19 cellular contexts compared by ENCODE assay signal in the genomic region with DNA sequence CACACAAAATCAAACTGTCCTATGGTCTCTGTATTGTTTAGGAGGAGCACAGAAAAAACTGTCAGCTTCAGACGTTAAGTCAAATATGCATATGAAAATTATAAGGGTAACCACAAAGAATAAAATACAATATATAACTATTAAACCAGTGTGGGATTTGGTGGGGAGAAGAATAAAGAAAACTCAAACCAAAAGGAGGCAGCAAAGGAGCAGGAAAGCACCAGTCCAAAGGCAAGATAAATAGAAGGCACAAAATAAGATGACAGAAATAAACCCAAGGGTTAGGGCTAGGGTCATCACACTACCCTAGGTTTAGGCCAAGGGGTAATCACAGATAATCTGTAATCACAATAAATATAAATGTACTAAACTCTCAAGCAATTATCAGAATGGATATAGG. TPM values are rescaled to one million over a fixed set of nuclear protein-coding genes. Genes with fewer than 3 reads are reported as not detected.
DNase-seq lines count a peak whose midpoint lies in the region; ATAC-seq, FAIRE-seq and TF ChIP-seq lines count a peak whose summit lies in the region.
"Had no signal": no experiment of that assay in that cellular context is flagged by ENCODE, and none has a peak within 500 bp of the region (broad histone marks: within the 10 kb centered on the region; RNA-seq: fewer than 3 reads in every experiment).

No MANE protein-coding gene starts in this region.

- H3K4me1 ChIP-seq in mucosa of descending colon (ENCODE audit: low read depth): no peaks in the 10 kb centered on the region
- H3K4me1 ChIP-seq: left lung, stomach had no signal

- no peaks in the 10 kb centered on the region for H3K36me3 ChIP-seq in mucosa of descending colon (ENCODE audit: low read depth)
- H3K36me3 ChIP-seq: left lung, neutrophil, stomach had no signal

- intact Hi-C loops in mucosa of descending colon (cut with DNase I, micrococcal nuclease): no loop called here

- no peak overlapping the region for H3K4me3 ChIP-seq in epithelial cell of esophagus (ENCODE audit: low read length)
- no peak overlapping the region for H3K4me3 ChIP-seq in mucosa of descending colon
- H3K4me3 ChIP-seq: left lung, stomach had no signal

- peaks cover 9% of the 10 kb centered on the region for H3K9me3 ChIP-seq in mucosa of descending colon
- H3K9me3 ChIP-seq: neutrophil had no signal

- peak; percentile 45 for DNase-seq in NCI-H526 treated with DMSO at 0.1 percent for 48 hours (lab: John Stamatoyannopoulos, UW)
- no peak for DNase-seq in epithelial cell of esophagus (ENCODE audit: low read depth)
- DNase-seq in mucosa of descending colon: no peak
- no peak for DNase-seq in HK-2 (ENCODE audit: unreplicated experiment)
- no peak for DNase-seq in SKM-1 (lab: John Stamatoyannopoulos, UW; ENCODE audit: unreplicated experiment)
- no peak for DNase-seq in LoVo (ENCODE audit: low spot score)
- DNase-seq: activated B cell treated with CpG ODN at 0.5 μM for 24 hours; DND-41; left lung; NCI-H1694; NCI-H446 treated with DMSO at 0.1 percent for 48 hours; Right ventricle myocardium superior; stimulated activated CD4-positive, alpha-beta T cell treated with anti-CD3 and anti-CD28 coated beads, Interleukin-1b, Interleukin-23, amount 100 ng/mL, for 48 hours; stomach; T-helper 17 cell had no signal

- ATAC-seq in mucosa of descending colon: no peak
- ATAC-seq: sciatic nerve, T-helper 17 cell had no signal

- peak; percentile 57 for FAIRE-seq in A204.1 (lab: Jason Lieb, UNC)

- TF ChIP-seq CTCF in GM12872 (IDR thresholded peaks at IDR 0.05; ENCODE audit: insufficient read depth, low read depth, low read length) (peak; percentile 8; the same call in 1 of the 3 replicates), epithelial cell of esophagus (IDR thresholded peaks at IDR 0.05; ENCODE audit: insufficient read depth, low read depth, low read length, missing control alignments) (peak; percentile 3), mucosa of descending colon (IDR thresholded peaks at IDR 0.05) (no peak)

RNA-seq across cellular contexts. Expression of gene DLGAP3, which starts 32.8 kb away (rescaled TPM):
- total RNA-seq in mucosa of descending colon: under 1 TPM; 0.35 to 0.60 (median 0.41) TPM

RNA-seq across cellular contexts. Expression of gene SMIM12, which starts 37.1 kb away (rescaled TPM):
- total RNA-seq in mucosa of descending colon: 10 to 100 TPM; 50.8 to 53.8 (median 51.8) TPM
